1 cellular context compared by ENCODE assay signal in genomic region chr9:122264360-122265264, GRCh38.
A peak's percentile ranks its signal among the peaks of the same experiment; 100 is the strongest.
TF ChIP-seq lines count a peak whose summit lies in the region.

A gene with protein sequence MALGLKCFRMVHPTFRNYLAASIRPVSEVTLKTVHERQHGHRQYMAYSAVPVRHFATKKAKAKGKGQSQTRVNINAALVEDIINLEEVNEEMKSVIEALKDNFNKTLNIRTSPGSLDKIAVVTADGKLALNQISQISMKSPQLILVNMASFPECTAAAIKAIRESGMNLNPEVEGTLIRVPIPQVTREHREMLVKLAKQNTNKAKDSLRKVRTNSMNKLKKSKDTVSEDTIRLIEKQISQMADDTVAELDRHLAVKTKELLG (plus strand): TSS chr9:122264882. CDS start chr9:122270892, 6,010 bp downstream.
A gene with protein sequence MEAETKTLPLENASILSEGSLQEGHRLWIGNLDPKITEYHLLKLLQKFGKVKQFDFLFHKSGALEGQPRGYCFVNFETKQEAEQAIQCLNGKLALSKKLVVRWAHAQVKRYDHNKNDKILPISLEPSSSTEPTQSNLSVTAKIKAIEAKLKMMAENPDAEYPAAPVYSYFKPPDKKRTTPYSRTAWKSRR (minus strand): TSS chr9:122264840. CDS start chr9:122261492, 3,348 bp downstream.

TF ChIP-seq in K562, 482 proteins besides CTCF, POLR2A, EP300 and RAD21 (continued from another document and continues in another):
- TF ChIP-seq ZNF23 (CRISPR knock-in tag; IDR thresholded peaks at IDR 0.05) (no peak), ZBED1 (IDR thresholded peaks at IDR 0.05) (no peak), TCF15 (CRISPR knock-in tag; IDR thresholded peaks at IDR 0.05) (no peak), AFF1 (IDR thresholded peaks at IDR 0.05; ENCODE audit: low read depth in 1 of 2, partially characterized antibody in 2 of 2) (no peak), HOXB6 (CRISPR knock-in tag; IDR thresholded peaks at IDR 0.05; ENCODE audit: borderline replicate concordance) (no peak), SIRT6 (IDR thresholded peaks at IDR 0.05; ENCODE audit: low read depth, low read length) (no peak), ZEB2 (IDR thresholded peaks at IDR 0.05) (no peak), ZNF217 (CRISPR knock-in tag; IDR thresholded peaks at IDR 0.05) (no peak), KAT8 (IDR thresholded peaks at IDR 0.05; ENCODE audit: low read depth) (no peak), E2F5 (CRISPR knock-in tag; IDR thresholded peaks at IDR 0.05) (peak; percentile 91), MAFF (IDR thresholded peaks at IDR 0.05; ENCODE audit: low read length) (no peak), ELF1 (tag; IDR thresholded peaks at IDR 0.05) (peak; percentile 61), DACH1 (IDR thresholded peaks at IDR 0.05; ENCODE audit: partially characterized antibody) (peak; percentile 81), SIN3B (IDR thresholded peaks at IDR 0.05; ENCODE audit: low read depth) (peak; percentile 94), ID3 (CRISPR knock-in tag; IDR thresholded peaks at IDR 0.05) (no peak), ID3 (tag; IDR thresholded peaks at IDR 0.05) (peak; percentile 97), MYBL2 (IDR thresholded peaks at IDR 0.05; ENCODE audit: low read depth) (no peak), MYBL2 (CRISPR knock-in tag; IDR thresholded peaks at IDR 0.05; ENCODE audit: borderline replicate concordance) (no peak), ZNF311 (CRISPR knock-in tag; IDR thresholded peaks at IDR 0.05) (no peak), PCBP1 (IDR thresholded peaks at IDR 0.05; ENCODE audit: low read depth, low read length, poor library complexity, severe bottlenecking) (no peak), PRPF4 (IDR thresholded peaks at IDR 0.05; ENCODE audit: insufficient read depth, low read depth, low read length, poor library complexity, severe bottlenecking) (no peak), GABPB1 (CRISPR knock-in tag; IDR thresholded peaks at IDR 0.05) (peak; percentile 88), ZBTB7A (IDR thresholded peaks at IDR 0.05; ENCODE audit: borderline replicate concordance, control insufficient read depth, low read depth, low read length) (peak; percentile 84), LARP7 (IDR thresholded peaks at IDR 0.05) (no peak), HSF4 (CRISPR knock-in tag; IDR thresholded peaks at IDR 0.05; ENCODE audit: borderline replicate concordance) (no peak), MAZ (CRISPR knock-in tag; conservative IDR thresholded peaks at IDR 0.05 in 1 of 2, IDR thresholded peaks at IDR 0.05 in 1 of 2) (peak; percentile 70 to 72), FIP1L1 (IDR thresholded peaks at IDR 0.05; ENCODE audit: low read depth, low read length, poor library complexity, severe bottlenecking) (peak; percentile 63), KDM4B (IDR thresholded peaks at IDR 0.05; ENCODE audit: borderline replicate concordance in 2 of 2, low read depth in 1 of 2) (peak in 1 of 2 experiments; percentile 48; a peak in 1 of 4 replicates), SMARCA4 (IDR thresholded peaks at IDR 0.05) (no peak), MECOM (CRISPR knock-in tag; IDR thresholded peaks at IDR 0.05) (no peak), RBFOX2 (IDR thresholded peaks at IDR 0.05; ENCODE audit: low read depth, low read length) (peak; percentile 97), TRIM24 (IDR thresholded peaks at IDR 0.05) (0 out of 4 replicates have a peak, but pooled peaks of 1 of the 2 experiments have one; percentile 16), ZC3H4 (CRISPR knock-in tag; IDR thresholded peaks at IDR 0.05; ENCODE audit: borderline replicate concordance) (no peak), MTA2 (IDR thresholded peaks at IDR 0.05; ENCODE audit: low read depth) (no peak), NCOR1 (IDR thresholded peaks at IDR 0.05) (peak; percentile 46; the same call in 1 of the 2 replicates), SRSF7 (optimal IDR thresholded peaks at IDR 0.05; ENCODE audit: low read depth, low read length) (no peak), LEF1 (IDR thresholded peaks at IDR 0.05) (no peak), ZNF12 (CRISPR knock-in tag; IDR thresholded peaks at IDR 0.05) (no peak; the same call in 1 of the 2 replicates), MAX (CRISPR knock-in tag; IDR thresholded peaks at IDR 0.05) (peak; percentile 98), FUS (optimal IDR thresholded peaks at IDR 0.05; ENCODE audit: low read depth, low read length) (no peak), CCAR2 (IDR thresholded peaks at IDR 0.05; ENCODE audit: low read depth, low read length) (no peak), NEUROD1 (IDR thresholded peaks at IDR 0.05; ENCODE audit: borderline replicate concordance, low read depth, low read length, partially characterized antibody) (peak; percentile 9), HES1 (IDR thresholded peaks at IDR 0.05; ENCODE audit: low read depth) (no peak), TEAD4 (IDR thresholded peaks at IDR 0.05; ENCODE audit: low read length) (no peak), TEAD4 (CRISPR knock-in tag; IDR thresholded peaks at IDR 0.05; ENCODE audit: borderline replicate concordance) (0 out of 2 replicates have a peak, but pooled peaks have one; percentile 72)
- TF ChIP-seq, protein P1, sequence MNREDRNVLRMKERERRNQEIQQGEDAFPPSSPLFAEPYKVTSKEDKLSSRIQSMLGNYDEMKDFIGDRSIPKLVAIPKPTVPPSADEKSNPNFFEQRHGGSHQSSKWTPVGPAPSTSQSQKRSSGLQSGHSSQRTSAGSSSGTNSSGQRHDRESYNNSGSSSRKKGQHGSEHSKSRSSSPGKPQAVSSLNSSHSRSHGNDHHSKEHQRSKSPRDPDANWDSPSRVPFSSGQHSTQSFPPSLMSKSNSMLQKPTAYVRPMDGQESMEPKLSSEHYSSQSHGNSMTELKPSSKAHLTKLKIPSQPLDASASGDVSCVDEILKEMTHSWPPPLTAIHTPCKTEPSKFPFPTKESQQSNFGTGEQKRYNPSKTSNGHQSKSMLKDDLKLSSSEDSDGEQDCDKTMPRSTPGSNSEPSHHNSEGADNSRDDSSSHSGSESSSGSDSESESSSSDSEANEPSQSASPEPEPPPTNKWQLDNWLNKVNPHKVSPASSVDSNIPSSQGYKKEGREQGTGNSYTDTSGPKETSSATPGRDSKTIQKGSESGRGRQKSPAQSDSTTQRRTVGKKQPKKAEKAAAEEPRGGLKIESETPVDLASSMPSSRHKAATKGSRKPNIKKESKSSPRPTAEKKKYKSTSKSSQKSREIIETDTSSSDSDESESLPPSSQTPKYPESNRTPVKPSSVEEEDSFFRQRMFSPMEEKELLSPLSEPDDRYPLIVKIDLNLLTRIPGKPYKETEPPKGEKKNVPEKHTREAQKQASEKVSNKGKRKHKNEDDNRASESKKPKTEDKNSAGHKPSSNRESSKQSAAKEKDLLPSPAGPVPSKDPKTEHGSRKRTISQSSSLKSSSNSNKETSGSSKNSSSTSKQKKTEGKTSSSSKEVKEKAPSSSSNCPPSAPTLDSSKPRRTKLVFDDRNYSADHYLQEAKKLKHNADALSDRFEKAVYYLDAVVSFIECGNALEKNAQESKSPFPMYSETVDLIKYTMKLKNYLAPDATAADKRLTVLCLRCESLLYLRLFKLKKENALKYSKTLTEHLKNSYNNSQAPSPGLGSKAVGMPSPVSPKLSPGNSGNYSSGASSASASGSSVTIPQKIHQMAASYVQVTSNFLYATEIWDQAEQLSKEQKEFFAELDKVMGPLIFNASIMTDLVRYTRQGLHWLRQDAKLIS (CRISPR knock-in tag; IDR thresholded peaks at IDR 0.05) = no peak; the same call in 1 of the 2 replicates
- TF ChIP-seq, protein P2, sequence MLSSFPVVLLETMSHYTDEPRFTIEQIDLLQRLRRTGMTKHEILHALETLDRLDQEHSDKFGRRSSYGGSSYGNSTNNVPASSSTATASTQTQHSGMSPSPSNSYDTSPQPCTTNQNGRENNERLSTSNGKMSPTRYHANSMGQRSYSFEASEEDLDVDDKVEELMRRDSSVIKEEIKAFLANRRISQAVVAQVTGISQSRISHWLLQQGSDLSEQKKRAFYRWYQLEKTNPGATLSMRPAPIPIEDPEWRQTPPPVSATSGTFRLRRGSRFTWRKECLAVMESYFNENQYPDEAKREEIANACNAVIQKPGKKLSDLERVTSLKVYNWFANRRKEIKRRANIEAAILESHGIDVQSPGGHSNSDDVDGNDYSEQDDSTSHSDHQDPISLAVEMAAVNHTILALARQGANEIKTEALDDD (IDR thresholded peaks at IDR 0.05) = 0 out of 2 replicates have a peak, but pooled peaks have one; percentile 49
- TF ChIP-seq, protein P3, sequence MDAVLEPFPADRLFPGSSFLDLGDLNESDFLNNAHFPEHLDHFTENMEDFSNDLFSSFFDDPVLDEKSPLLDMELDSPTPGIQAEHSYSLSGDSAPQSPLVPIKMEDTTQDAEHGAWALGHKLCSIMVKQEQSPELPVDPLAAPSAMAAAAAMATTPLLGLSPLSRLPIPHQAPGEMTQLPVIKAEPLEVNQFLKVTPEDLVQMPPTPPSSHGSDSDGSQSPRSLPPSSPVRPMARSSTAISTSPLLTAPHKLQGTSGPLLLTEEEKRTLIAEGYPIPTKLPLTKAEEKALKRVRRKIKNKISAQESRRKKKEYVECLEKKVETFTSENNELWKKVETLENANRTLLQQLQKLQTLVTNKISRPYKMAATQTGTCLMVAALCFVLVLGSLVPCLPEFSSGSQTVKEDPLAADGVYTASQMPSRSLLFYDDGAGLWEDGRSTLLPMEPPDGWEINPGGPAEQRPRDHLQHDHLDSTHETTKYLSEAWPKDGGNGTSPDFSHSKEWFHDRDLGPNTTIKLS (IDR thresholded peaks at IDR 0.05; ENCODE audit: borderline replicate concordance, low read depth) = peak; percentile 69; the same call in 1 of the 2 replicates
- TF ChIP-seq, protein P4, sequence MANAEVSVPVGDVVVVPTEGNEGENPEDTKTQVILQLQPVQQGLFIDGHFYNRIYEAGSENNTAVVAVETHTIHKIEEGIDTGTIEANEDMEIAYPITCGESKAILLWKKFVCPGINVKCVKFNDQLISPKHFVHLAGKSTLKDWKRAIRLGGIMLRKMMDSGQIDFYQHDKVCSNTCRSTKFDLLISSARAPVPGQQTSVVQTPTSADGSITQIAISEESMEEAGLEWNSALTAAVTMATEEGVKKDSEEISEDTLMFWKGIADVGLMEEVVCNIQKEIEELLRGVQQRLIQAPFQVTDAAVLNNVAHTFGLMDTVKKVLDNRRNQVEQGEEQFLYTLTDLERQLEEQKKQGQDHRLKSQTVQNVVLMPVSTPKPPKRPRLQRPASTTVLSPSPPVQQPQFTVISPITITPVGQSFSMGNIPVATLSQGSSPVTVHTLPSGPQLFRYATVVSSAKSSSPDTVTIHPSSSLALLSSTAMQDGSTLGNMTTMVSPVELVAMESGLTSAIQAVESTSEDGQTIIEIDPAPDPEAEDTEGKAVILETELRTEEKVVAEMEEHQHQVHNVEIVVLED (CRISPR knock-in tag; IDR thresholded peaks at IDR 0.05) = peak; percentile 97
- TF ChIP-seq, protein P5, sequence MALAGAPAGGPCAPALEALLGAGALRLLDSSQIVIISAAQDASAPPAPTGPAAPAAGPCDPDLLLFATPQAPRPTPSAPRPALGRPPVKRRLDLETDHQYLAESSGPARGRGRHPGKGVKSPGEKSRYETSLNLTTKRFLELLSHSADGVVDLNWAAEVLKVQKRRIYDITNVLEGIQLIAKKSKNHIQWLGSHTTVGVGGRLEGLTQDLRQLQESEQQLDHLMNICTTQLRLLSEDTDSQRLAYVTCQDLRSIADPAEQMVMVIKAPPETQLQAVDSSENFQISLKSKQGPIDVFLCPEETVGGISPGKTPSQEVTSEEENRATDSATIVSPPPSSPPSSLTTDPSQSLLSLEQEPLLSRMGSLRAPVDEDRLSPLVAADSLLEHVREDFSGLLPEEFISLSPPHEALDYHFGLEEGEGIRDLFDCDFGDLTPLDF (CRISPR knock-in tag; IDR thresholded peaks at IDR 0.05) = peak; percentile 20; the same call in 1 of the 2 replicates
